ENCODE assay signal across 8 cellular contexts in the genomic region with DNA sequence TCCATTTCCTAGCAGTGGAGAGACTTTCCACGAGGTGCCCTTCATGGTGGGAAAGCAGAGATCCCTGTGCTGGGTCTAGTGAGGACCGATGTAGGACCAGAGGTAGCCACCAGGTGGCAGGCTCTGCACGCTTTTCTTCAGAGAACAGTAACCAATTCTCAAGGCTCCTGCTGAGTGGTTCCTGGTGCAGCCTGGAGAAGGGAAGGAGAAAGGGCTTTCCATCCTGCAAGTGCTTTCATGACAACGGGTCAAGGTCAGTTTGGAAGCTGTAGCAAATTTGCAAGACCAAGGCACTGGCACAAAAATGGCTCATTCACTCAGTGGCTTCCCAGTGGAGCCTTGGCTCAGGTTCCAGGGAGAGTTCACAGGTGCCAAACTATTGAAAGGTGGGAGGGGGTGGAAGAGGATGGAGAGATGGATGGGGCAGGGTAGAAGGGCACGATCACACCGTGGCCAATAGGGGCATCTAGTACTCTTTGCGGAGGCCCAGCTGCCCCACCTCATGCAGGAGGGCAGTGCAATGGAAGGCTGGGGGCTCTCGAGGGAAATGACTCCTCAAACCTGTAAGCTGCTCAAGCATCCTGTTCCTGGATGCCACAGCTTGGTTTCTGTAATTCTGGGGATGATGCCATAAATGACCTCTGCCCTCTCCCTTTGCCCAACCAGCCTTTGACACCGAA. TPM values are rescaled to one million over a fixed set of nuclear protein-coding genes. Genes with fewer than 3 reads are reported as not detected.
A peak's percentile ranks its signal among the peaks of the same experiment; 100 is the strongest.
DNase-seq lines count a peak whose midpoint lies in the region; ATAC-seq and TF ChIP-seq lines count a peak whose summit lies in the region.

No MANE protein-coding gene starts in this region.

- 36 to 44% methylated on average over 9 of the region's 9 CpGs for WGBS in lung, 2 donors

- peaks cover 2% of the 10 kb centered on the region for H3K4me1 Mint-ChIP-seq in activated CD4-positive, alpha-beta T cell treated with anti-CD3 and anti-CD28 coated beads, Interleukin-2, amount 10 ng/mL, durations not matched to agents 24 days and 14 days

- H3K4me1 ChIP-seq in HEK293 (ENCODE audit: control insufficient read depth, insufficient read depth, low read length) (no peaks in the 10 kb centered on the region), lung (ENCODE audit: control insufficient read depth in 2 of 2, insufficient read depth in 2 of 2, low read length in 2 of 2) (peaks cover 0 to 8% of the 10 kb centered on the region in 2 donors)

- CTCF ChIA-PET in HEK293 (lab: Yijun Ruan, JAX): interaction anchor here (0.6 to 3.0 kb wide), 20 partner anchors 9 to 1690 kb away, joined by 3 to 15 read pairs (median 4); no protein-coding TSS in a partner anchor

- H3K27me3 Mint-ChIP-seq in activated CD4-positive, alpha-beta T cell treated with anti-CD3 and anti-CD28 coated beads, Interleukin-2, amount 10 ng/mL, durations not matched to agents 24 days and 14 days: no peaks in the 10 kb centered on the region

- H3K9me3 ChIP-seq in HEK293 (ENCODE audit: control insufficient read depth, insufficient read depth, low read depth, low read length) (no peaks in the 10 kb centered on the region), lung (ENCODE audit: control insufficient read depth in 2 of 2, insufficient read depth in 1 of 2, low read length in 1 of 2) (no peaks in the 10 kb centered on the region)

- H3K36me3 ChIP-seq in HEK293 (ENCODE audit: control insufficient read depth in 2 of 2, insufficient read depth in 1 of 2, low read length in 2 of 2) (no peaks in the 10 kb centered on the region), lung (ENCODE audit: control insufficient read depth in 2 of 2, insufficient read depth in 2 of 2, low read length in 2 of 2) (no peaks in the 10 kb centered on the region)

- no peak overlapping the region for H3K27ac Mint-ChIP-seq in activated CD4-positive, alpha-beta T cell treated with anti-CD3 and anti-CD28 coated beads, Interleukin-2, amount 10 ng/mL, durations not matched to agents 24 days and 14 days

- ATAC-seq in lung (ENCODE audit: insufficient read depth, low FRiP score): no peak
- no peak for ATAC-seq in HG03378 (IDR thresholded peaks at IDR 0.05; ENCODE audit: unreplicated experiment)

- H3K4me3 ChIP-seq in HEK293 (ENCODE audit: low read depth, low read length) (no peak overlapping the region), lung (no peak overlapping the region)

- POLR2A ChIA-PET in HEK293 (lab: Yijun Ruan, JAX): no interaction called here

- H3K36me3 Mint-ChIP-seq in activated CD4-positive, alpha-beta T cell treated with anti-CD3 and anti-CD28 coated beads, Interleukin-2, amount 10 ng/mL, durations not matched to agents 24 days and 14 days (ENCODE audit: low read depth): no peaks in the 10 kb centered on the region

- DNase-seq in D341Med (ENCODE audit: low spot score) (peak; percentile 83), NCI-H446 treated with DMSO at 0.1 percent for 48 hours (lab: John Stamatoyannopoulos, UW) (peak; percentile 28), dedifferentiated amniotic fluid mesenchymal stem cell (ENCODE audit: extremely low spot score) (peak; percentile 43), lung (ENCODE audit: low spot score) (peak; percentile 68)
- DNase-seq in activated CD4-positive, alpha-beta T cell treated with anti-CD3 and anti-CD28 coated beads, Interleukin-2, amount 10 ng/mL, durations not matched to agents 24 days and 14 days: peak; percentile 88
- DNase-seq in stimulated activated CD8-positive, alpha-beta memory T cell treated with anti-CD3 and anti-CD28 coated beads, Interleukin-15, amount 100 ng/mL, for 24 hours (ENCODE audit: low read depth): peak; percentile 24

- H3K27ac ChIP-seq in HEK293 (ENCODE audit: extremely low read depth, low read depth, low read length) (no peak overlapping the region), lung (ENCODE audit: low read depth in 1 of 2, low read length in 1 of 2) (no peak overlapping the region)

- H3K27me3 ChIP-seq in lung (ENCODE audit: control insufficient read depth, insufficient read depth): no peaks in the 10 kb centered on the region

- H3K9me3 Mint-ChIP-seq in activated CD4-positive, alpha-beta T cell treated with anti-CD3 and anti-CD28 coated beads, Interleukin-2, amount 10 ng/mL, durations not matched to agents 24 days and 14 days: no peaks in the 10 kb centered on the region

- TF ChIP-seq CTCF in HEK293 (tag by site-specific recombination; IDR thresholded peaks at IDR 0.05) (peak; percentile 73), lung (IDR thresholded peaks at IDR 0.05; ENCODE audit: control extremely low read depth, extremely low read depth) (peak; percentile 66)

- no peak overlapping the region for H3K4me3 Mint-ChIP-seq in activated CD4-positive, alpha-beta T cell treated with anti-CD3 and anti-CD28 coated beads, Interleukin-2, amount 10 ng/mL, durations not matched to agents 24 days and 14 days

- intact Hi-C loops in activated CD4-positive, alpha-beta T cell treated with anti-CD3 and anti-CD28 coated beads, Interleukin-2, amount 10 ng/mL, durations not matched to agents 24 days and 14 days (cut with micrococcal nuclease): loop anchor here (2.0 kb wide), 1 partner anchor 961 kb away; no protein-coding TSS in a partner anchor

TF ChIP-seq in HEK293, 187 proteins besides CTCF, POLR2A, EP300 and RAD21:
- TF ChIP-seq ZNF423 (tag by site-specific recombination; IDR thresholded peaks at IDR 0.05): no peak
- TF ChIP-seq ZNF221 (tag by site-specific recombination; IDR thresholded peaks at IDR 0.05; ENCODE audit: borderline replicate concordance): no peak
- TF ChIP-seq ZNF654 (tag by site-specific recombination; IDR thresholded peaks at IDR 0.05; ENCODE audit: low read depth): peak; percentile 78
- TF ChIP-seq, protein P1, sequence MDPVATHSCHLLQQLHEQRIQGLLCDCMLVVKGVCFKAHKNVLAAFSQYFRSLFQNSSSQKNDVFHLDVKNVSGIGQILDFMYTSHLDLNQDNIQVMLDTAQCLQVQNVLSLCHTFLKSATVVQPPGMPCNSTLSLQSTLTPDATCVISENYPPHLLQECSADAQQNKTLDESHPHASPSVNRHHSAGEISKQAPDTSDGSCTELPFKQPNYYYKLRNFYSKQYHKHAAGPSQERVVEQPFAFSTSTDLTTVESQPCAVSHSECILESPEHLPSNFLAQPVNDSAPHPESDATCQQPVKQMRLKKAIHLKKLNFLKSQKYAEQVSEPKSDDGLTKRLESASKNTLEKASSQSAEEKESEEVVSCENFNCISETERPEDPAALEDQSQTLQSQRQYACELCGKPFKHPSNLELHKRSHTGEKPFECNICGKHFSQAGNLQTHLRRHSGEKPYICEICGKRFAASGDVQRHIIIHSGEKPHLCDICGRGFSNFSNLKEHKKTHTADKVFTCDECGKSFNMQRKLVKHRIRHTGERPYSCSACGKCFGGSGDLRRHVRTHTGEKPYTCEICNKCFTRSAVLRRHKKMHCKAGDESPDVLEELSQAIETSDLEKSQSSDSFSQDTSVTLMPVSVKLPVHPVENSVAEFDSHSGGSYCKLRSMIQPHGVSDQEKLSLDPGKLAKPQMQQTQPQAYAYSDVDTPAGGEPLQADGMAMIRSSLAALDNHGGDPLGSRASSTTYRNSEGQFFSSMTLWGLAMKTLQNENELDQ (tag by site-specific recombination; IDR thresholded peaks at IDR 0.05; ENCODE audit: low read depth): no peak
- no peak for TF ChIP-seq ZNF112 (tag by site-specific recombination; IDR thresholded peaks at IDR 0.05)
- TF ChIP-seq PRDM1 (tag by site-specific recombination; IDR thresholded peaks at IDR 0.05): peak; percentile 58; the same call in 1 of the 2 replicates
- no peak for TF ChIP-seq ZNF155 (tag by site-specific recombination; IDR thresholded peaks at IDR 0.05)
- 0 out of 2 replicates have a peak, but pooled peaks have one; percentile 25 for TF ChIP-seq ZNF2 (tag by site-specific recombination; IDR thresholded peaks at IDR 0.05)
TF ChIP-seq in HEK293: peak in this region for 3.

RNA-seq across cellular contexts. Expression of a gene that starts 25.5 kb away (rescaled TPM):
- not detected in 2 replicates for total RNA-seq in activated CD4-positive, alpha-beta T cell treated with anti-CD3 and anti-CD28 coated beads, Interleukin-2, amount 10 ng/mL, durations not matched to agents 24 days and 14 days
- not detected for total RNA-seq in lung
- not detected for polyA plus RNA-seq in lung

RNA-seq across cellular contexts. Expression of a gene that starts 33.8 kb away (rescaled TPM):
- total RNA-seq in activated CD4-positive, alpha-beta T cell treated with anti-CD3 and anti-CD28 coated beads, Interleukin-2, amount 10 ng/mL, durations not matched to agents 24 days and 14 days: not detected in 2 replicates
- 1 to 10 TPM; 2.6 to 6.0 TPM for total RNA-seq in lung
- polyA plus RNA-seq in lung: 1 to 10 TPM; 2.9 to 4.0 TPM

Comparison
In these comparisons a context has a peak if more than half of its experiments do, and no peak if none do; other contexts are left out.
1. DNase-seq: peak in every context shown above with its lines; median percentile 88 in activated CD4-positive, alpha-beta T cell treated with anti-CD3 and anti-CD28 coated beads, Interleukin-2, amount 10 ng/mL, durations not matched to agents 24 days and 14 days; 83 in D341Med; 68 in lung; 43 in dedifferentiated amniotic fluid mesenchymal stem cell; 28 in NCI-H446 treated with DMSO at 0.1 percent for 48 hours; 24 in stimulated activated CD8-positive, alpha-beta memory T cell treated with anti-CD3 and anti-CD28 coated beads, Interleukin-15, amount 100 ng/mL, for 24 hours.